Comparison of ENCODE assay signal across 29 cellular contexts in genomic region chr5:82975396-82975795, GRCh38.
DNase-seq lines count a peak whose midpoint lies in the region; ATAC-seq and TF ChIP-seq lines count a peak whose summit lies in the region.
"Had no signal": no experiment of that assay in that cellular context is flagged by ENCODE, and none has a peak within 500 bp of the region (broad histone marks: within the 10 kb centered on the region; RNA-seq: fewer than 3 reads in every experiment).

No MANE protein-coding gene starts in this region.

- POLR2A ChIA-PET in Caco-2 (lab: Charles Lee), result no interaction called here
- POLR2A ChIA-PET in PC-9 (lab: Charles Lee; ENCODE audit: unreplicated experiment), result no interaction called here

- H3K4ac ChIP-seq in mesendoderm (ENCODE audit: low read depth, low read length), result no peak overlapping the region

- H2AFZ ChIP-seq in DND-41 (ENCODE audit: low read depth, low read length), result no peak overlapping the region
- no peak overlapping the region for H2AFZ ChIP-seq in PC-9

- H3K23ac ChIP-seq in mesendoderm (ENCODE audit: low read length), result no peak overlapping the region

- DNase-seq in Caco-2, result no peak
- DNase-seq in DND-41, result peak; percentile 18
- no peak for DNase-seq in PC-9
- DNase-seq in mesendoderm, result peak; percentile 55
- DNase-seq in NCI-H510A treated with DMSO at 0.1 percent for 48 hours (lab: John Stamatoyannopoulos, UW), result no peak
- DNase-seq: body of pancreas; esophagus squamous epithelium; foreskin melanocyte; GF-D8; heart left ventricle; left ventricle myocardium superior; naive B cell; NCI-H510A; NK-92 treated with Interleukin-12 subunit alpha and Interleukin-12 subunit beta, amount 100 ng/mL, for 24 hours; SIG-M5; stimulated activated CD4-positive, alpha-beta T cell treated with anti-CD3 and anti-CD28 coated beads, Interleukin-4, amount 100 ng/mL, for 1 hour; T-helper 9 cell; thyroid gland; WERI-Rb-1 had no signal

- H3K56ac ChIP-seq in mesendoderm (ENCODE audit: low read length), result no peak overlapping the region

- TF ChIP-seq CTCF in Caco-2 (IDR thresholded peaks at IDR 0.05; ENCODE audit: insufficient read depth in 1 of 2, low read depth in 1 of 2, low read length in 1 of 2, severe bottlenecking in 1 of 2, unreplicated experiment in 1 of 2), result no peak
- no peak for TF ChIP-seq CTCF in DND-41 (IDR thresholded peaks at IDR 0.05; ENCODE audit: borderline replicate concordance, extremely low read depth, low read length, poor library complexity, severe bottlenecking)
- no peak for TF ChIP-seq CTCF in PC-9 (conservative IDR thresholded peaks at IDR 0.05)

- peaks cover 63% of the 10 kb centered on the region for H3K9me3 Mint-ChIP-seq in Caco-2 (ENCODE audit: unreplicated experiment)

- H3K4me2 ChIP-seq in DND-41 (ENCODE audit: insufficient read depth, low read length) (no peak overlapping the region), PC-9 (no peak overlapping the region), mesendoderm (ENCODE audit: low read length) (no peak overlapping the region)
- H3K4me2 ChIP-seq: BLaER1 had no signal

- ATAC-seq in DND-41 (ENCODE audit: insufficient read depth, low read depth) (no peak), SK-N-SH treated with all-trans-retinoic acid at 6 μM for 48 hours (no peak), HG02678 (IDR thresholded peaks at IDR 0.05; ENCODE audit: unreplicated experiment) (no peak)
- ATAC-seq: body of pancreas, heart left ventricle, left ventricle myocardium superior, Panc1, sciatic nerve had no signal

- no peak overlapping the region for H2BK120ac ChIP-seq in mesendoderm (ENCODE audit: low read depth, low read length)

- H3K4me3 Mint-ChIP-seq in Caco-2 (ENCODE audit: unreplicated experiment), result no peak overlapping the region
- H3K4me3 Mint-ChIP-seq: activated T-cell treated with anti-CD3 and anti-CD28 coated beads, Interleukin-2, amount 50 U/mL, for 72 hours; central memory CD8-positive, alpha-beta T cell; IgD-negative memory B cell; mesothelial cell of epicardium had no signal

- no peak overlapping the region for H4K8ac ChIP-seq in mesendoderm (ENCODE audit: low read depth, low read length)

- no peaks in the 10 kb centered on the region for H3K9me2 ChIP-seq in PC-9 (ENCODE audit: insufficient read depth)

- BruUV-seq in Caco-2 (replicated peaks; lab: Mats Ljungman, UMichigan), result no TSS peak
- BruUV-seq in PC-9 (replicated peaks; lab: Mats Ljungman, UMichigan), result no TSS peak

- no peaks in the 10 kb centered on the region for H3K79me2 ChIP-seq in DND-41 (ENCODE audit: insufficient read depth, low read length)
- H3K79me2 ChIP-seq in PC-9 (ENCODE audit: low read depth), result no peaks in the 10 kb centered on the region
- H3K79me2 ChIP-seq in mesendoderm (ENCODE audit: control insufficient read depth, insufficient read depth, low read length), result no peaks in the 10 kb centered on the region

- CTCF ChIA-PET in Caco-2 (lab: Charles Lee), result no interaction called here
- CTCF ChIA-PET in PC-9 (lab: Charles Lee), result no interaction called here

- no peak overlapping the region for H4K5ac ChIP-seq in mesendoderm (ENCODE audit: low read length)

- H3K4me3 ChIP-seq in Caco-2 (ENCODE audit: low read depth, low read length) (no peak overlapping the region), DND-41 (ENCODE audit: low read depth in 1 of 2, low read length in 2 of 2) (0 out of 4 replicates have a peak overlapping the region, but pooled peaks of 1 of the 2 experiments have one; percentile 11), PC-9 (no peak overlapping the region), mesendoderm (ENCODE audit: low read length) (peak overlapping the region; percentile 18)
- H3K4me3 ChIP-seq: BLaER1, body of pancreas, esophagus squamous epithelium, heart left ventricle, prostate gland, thyroid gland had no signal

- peaks cover 13% of the 10 kb centered on the region for H3F3A ChIP-seq in PC-9 (ENCODE audit: insufficient read depth, low read depth)

- peaks cover 5% of the 10 kb centered on the region for H3K36me3 Mint-ChIP-seq in Caco-2 (ENCODE audit: insufficient read depth, unreplicated experiment)

- no peak overlapping the region for H2BK15ac ChIP-seq in mesendoderm (replicated peaks; ENCODE audit: low read depth)

- H4K20me1 ChIP-seq in DND-41 (ENCODE audit: insufficient read depth, low read length) (no peaks in the 10 kb centered on the region), PC-9 (ENCODE audit: insufficient read depth) (no peaks in the 10 kb centered on the region)
- H4K20me1 ChIP-seq: BLaER1 had no signal

- H2BK5ac ChIP-seq in mesendoderm (ENCODE audit: low read length), result no peak overlapping the region

- WGBS in mesendoderm (ENCODE audit: extremely low coverage, insufficient coverage, low lambda C conversion rate), result no CpG with 5 or more reads among the region's 9 CpGs

- H3K27me3 Mint-ChIP-seq in Caco-2 (ENCODE audit: insufficient read depth, unreplicated experiment), result no peaks in the 10 kb centered on the region
- H3K27me3 Mint-ChIP-seq: IgD-negative memory B cell had no signal

- H3K9ac ChIP-seq in DND-41 (ENCODE audit: low read depth, low read length) (no peak overlapping the region), mesendoderm (ENCODE audit: low read length) (no peak overlapping the region)
- H3K9ac ChIP-seq: BLaER1 had no signal

- H3K4me1 ChIP-seq in Caco-2 (no peaks in the 10 kb centered on the region), DND-41 (ENCODE audit: insufficient read depth, low read length) (no peaks in the 10 kb centered on the region), PC-9 (replicated peaks; ENCODE audit: insufficient read depth) (no peaks in the 10 kb centered on the region), mesendoderm (ENCODE audit: control insufficient read depth, low read depth, low read length) (no peaks in the 10 kb centered on the region)
- H3K4me1 ChIP-seq: BLaER1, body of pancreas, esophagus squamous epithelium, heart left ventricle, prostate gland, thyroid gland had no signal

- H3K79me1 ChIP-seq in mesendoderm (ENCODE audit: low read length), result no peaks in the 10 kb centered on the region

- no peaks in the 10 kb centered on the region for H3K27me3 ChIP-seq in Caco-2 (replicated peaks; ENCODE audit: control insufficient read depth, insufficient read depth, low read length)
- H3K27me3 ChIP-seq in DND-41 (ENCODE audit: insufficient read depth, low read length, poor library complexity), result no peaks in the 10 kb centered on the region
- no peaks in the 10 kb centered on the region for H3K27me3 ChIP-seq in PC-9 (ENCODE audit: insufficient read depth, low read depth)
- H3K27me3 ChIP-seq in mesendoderm (ENCODE audit: insufficient read depth, low read length, poor library complexity), result no peaks in the 10 kb centered on the region
- H3K27me3 ChIP-seq: BLaER1, body of pancreas, esophagus squamous epithelium, heart left ventricle, thyroid gland had no signal

- H3K18ac ChIP-seq in mesendoderm (ENCODE audit: low read length), result no peak overlapping the region

- peak overlapping the region; percentile 12 for H3K27ac Mint-ChIP-seq in Caco-2 (ENCODE audit: unreplicated experiment)
- H3K27ac Mint-ChIP-seq: activated T-cell treated with anti-CD3 and anti-CD28 coated beads, Interleukin-2, amount 50 U/mL, for 72 hours; IgD-negative memory B cell; mesothelial cell of epicardium; naive B cell had no signal

- H3K9me3 ChIP-seq in Caco-2, result peaks cover 18% of the 10 kb centered on the region
- peaks cover 20% of the 10 kb centered on the region for H3K9me3 ChIP-seq in DND-41 (ENCODE audit: insufficient read depth, low read length, severe bottlenecking)
- H3K9me3 ChIP-seq in PC-9 (ENCODE audit: insufficient read depth, low read depth), result peaks cover 21% of the 10 kb centered on the region
- H3K9me3 ChIP-seq: prostate gland, thyroid gland had no signal

- H3K4me1 Mint-ChIP-seq in Caco-2 (ENCODE audit: low read depth, unreplicated experiment), result peaks cover 14% of the 10 kb centered on the region
- H3K4me1 Mint-ChIP-seq: central memory CD8-positive, alpha-beta T cell; IgD-negative memory B cell; mesothelial cell of epicardium; naive B cell had no signal

- H3K36me3 ChIP-seq in Caco-2 (ENCODE audit: control insufficient read depth, insufficient read depth, low read length) (no peaks in the 10 kb centered on the region), DND-41 (ENCODE audit: insufficient read depth, low read length) (no peaks in the 10 kb centered on the region), PC-9 (ENCODE audit: low read depth) (no peaks in the 10 kb centered on the region), mesendoderm (ENCODE audit: control insufficient read depth, insufficient read depth, low read length) (no peaks in the 10 kb centered on the region)
- H3K36me3 ChIP-seq: BLaER1, esophagus squamous epithelium, heart left ventricle, prostate gland, thyroid gland, WERI-Rb-1 had no signal

- no peak overlapping the region for H2AK5ac ChIP-seq in mesendoderm (ENCODE audit: low read length)

- intact Hi-C loops in Caco-2 (cut with micrococcal nuclease; ENCODE audit: unreplicated experiment) (no loop called here), PC-9 (cut with micrococcal nuclease; ENCODE audit: unreplicated experiment) (no loop called here)

- H3K27ac ChIP-seq in DND-41 (ENCODE audit: low read length) (no peak overlapping the region), PC-9 (peak overlapping the region; percentile 67), mesendoderm (ENCODE audit: low read depth, low read length) (no peak overlapping the region)
- H3K27ac ChIP-seq: BLaER1, body of pancreas, esophagus squamous epithelium, heart left ventricle, prostate gland, thyroid gland, WERI-Rb-1 had no signal

TF ChIP-seq in SK-N-SH treated with all-trans-retinoic acid at 6 μM for 48 hours, 23 proteins besides CTCF, POLR2A, EP300 and RAD21:
- TF ChIP-seq, protein P1, sequence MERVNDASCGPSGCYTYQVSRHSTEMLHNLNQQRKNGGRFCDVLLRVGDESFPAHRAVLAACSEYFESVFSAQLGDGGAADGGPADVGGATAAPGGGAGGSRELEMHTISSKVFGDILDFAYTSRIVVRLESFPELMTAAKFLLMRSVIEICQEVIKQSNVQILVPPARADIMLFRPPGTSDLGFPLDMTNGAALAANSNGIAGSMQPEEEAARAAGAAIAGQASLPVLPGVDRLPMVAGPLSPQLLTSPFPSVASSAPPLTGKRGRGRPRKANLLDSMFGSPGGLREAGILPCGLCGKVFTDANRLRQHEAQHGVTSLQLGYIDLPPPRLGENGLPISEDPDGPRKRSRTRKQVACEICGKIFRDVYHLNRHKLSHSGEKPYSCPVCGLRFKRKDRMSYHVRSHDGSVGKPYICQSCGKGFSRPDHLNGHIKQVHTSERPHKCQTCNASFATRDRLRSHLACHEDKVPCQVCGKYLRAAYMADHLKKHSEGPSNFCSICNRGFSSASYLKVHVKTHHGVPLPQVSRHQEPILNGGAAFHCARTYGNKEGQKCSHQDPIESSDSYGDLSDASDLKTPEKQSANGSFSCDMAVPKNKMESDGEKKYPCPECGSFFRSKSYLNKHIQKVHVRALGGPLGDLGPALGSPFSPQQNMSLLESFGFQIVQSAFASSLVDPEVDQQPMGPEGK (CRISPR knock-in tag; IDR thresholded peaks at IDR 0.05; ENCODE audit: borderline replicate concordance), result no peak

Comparison
In these comparisons a context has a peak if more than half of its experiments do, and no peak if none do; other contexts are left out.
1. DNase-seq: peak in DND-41 (single experiment) and mesendoderm (single experiment); none in Caco-2 (0 of 2), PC-9 (0 of 2) and NCI-H510A treated with DMSO at 0.1 percent for 48 hours (single experiment).